In the genomic region with DNA sequence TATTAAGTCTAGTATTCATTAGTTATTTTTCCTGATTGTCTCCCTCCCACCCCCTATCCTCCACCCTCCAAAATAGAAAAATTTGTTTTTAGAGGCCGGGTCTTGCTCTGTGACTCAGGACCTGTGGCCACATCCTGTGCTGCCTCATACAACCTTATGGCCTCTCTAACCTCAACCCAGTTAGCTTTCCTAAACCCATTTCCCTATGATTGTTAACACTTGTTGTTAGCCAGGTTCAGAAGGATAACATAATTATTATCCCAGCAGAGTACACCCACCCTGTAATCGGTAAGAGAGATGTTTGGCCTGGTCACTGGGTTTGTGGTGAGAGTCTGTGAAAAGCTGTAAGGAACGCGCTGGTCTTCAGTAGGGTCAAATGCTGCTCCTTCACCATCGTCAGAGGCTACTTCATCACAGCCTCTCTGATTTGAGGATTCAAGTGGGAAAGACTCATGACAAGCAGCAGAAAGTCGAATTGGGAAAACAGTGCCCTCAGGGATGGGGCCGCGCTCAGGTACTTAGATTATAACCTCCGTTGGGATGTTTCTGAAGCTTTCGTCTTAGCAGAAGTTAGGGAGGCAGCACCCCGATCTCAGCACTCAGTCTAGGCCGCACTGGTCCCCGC, we compare ENCODE assay signal across 1 cellular context.
A peak's percentile ranks its signal among the peaks of the same experiment; 100 is the strongest.
TF ChIP-seq lines count a peak whose summit lies in the region.

No MANE protein-coding gene starts in this region.

TF ChIP-seq in HepG2, 621 proteins besides CTCF, POLR2A, EP300 and RAD21 (continued from another document):
- TF ChIP-seq, protein P1, sequence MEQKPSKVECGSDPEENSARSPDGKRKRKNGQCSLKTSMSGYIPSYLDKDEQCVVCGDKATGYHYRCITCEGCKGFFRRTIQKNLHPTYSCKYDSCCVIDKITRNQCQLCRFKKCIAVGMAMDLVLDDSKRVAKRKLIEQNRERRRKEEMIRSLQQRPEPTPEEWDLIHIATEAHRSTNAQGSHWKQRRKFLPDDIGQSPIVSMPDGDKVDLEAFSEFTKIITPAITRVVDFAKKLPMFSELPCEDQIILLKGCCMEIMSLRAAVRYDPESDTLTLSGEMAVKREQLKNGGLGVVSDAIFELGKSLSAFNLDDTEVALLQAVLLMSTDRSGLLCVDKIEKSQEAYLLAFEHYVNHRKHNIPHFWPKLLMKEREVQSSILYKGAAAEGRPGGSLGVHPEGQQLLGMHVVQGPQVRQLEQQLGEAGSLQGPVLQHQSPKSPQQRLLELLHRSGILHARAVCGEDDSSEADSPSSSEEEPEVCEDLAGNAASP (CRISPR knock-in tag; IDR thresholded peaks at IDR 0.05; ENCODE audit: borderline replicate concordance): no peak
- no peak for TF ChIP-seq ZHX2 (IDR thresholded peaks at IDR 0.05; ENCODE audit: low read depth)
- TF ChIP-seq ZHX2 (CRISPR knock-in tag; IDR thresholded peaks at IDR 0.05; ENCODE audit: borderline replicate concordance): no peak
- no peak for TF ChIP-seq ZNF772 (CRISPR knock-in tag; IDR thresholded peaks at IDR 0.05)
- no peak for TF ChIP-seq NR3C1 (CRISPR knock-in tag; IDR thresholded peaks at IDR 0.05)
- TF ChIP-seq, protein P2, sequence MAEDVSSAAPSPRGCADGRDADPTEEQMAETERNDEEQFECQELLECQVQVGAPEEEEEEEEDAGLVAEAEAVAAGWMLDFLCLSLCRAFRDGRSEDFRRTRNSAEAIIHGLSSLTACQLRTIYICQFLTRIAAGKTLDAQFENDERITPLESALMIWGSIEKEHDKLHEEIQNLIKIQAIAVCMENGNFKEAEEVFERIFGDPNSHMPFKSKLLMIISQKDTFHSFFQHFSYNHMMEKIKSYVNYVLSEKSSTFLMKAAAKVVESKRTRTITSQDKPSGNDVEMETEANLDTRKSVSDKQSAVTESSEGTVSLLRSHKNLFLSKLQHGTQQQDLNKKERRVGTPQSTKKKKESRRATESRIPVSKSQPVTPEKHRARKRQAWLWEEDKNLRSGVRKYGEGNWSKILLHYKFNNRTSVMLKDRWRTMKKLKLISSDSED (CRISPR knock-in tag; IDR thresholded peaks at IDR 0.05): no peak
- TF ChIP-seq ZFY (CRISPR knock-in tag; IDR thresholded peaks at IDR 0.05): peak; percentile 53; the same call in 1 of the 2 replicates
